ENCODE assay signal across 9 cellular contexts in genomic region chr10:72096115-72097000, GRCh38. TPM values are rescaled to one million over a fixed set of nuclear protein-coding genes. Genes with fewer than 3 reads are reported as not detected.
DNase-seq lines count a peak whose midpoint lies in the region; ATAC-seq, FAIRE-seq and TF ChIP-seq lines count a peak whose summit lies in the region.
"Had no signal": no experiment of that assay in that cellular context is flagged by ENCODE, and none has a peak within 500 bp of the region (broad histone marks: within the 10 kb centered on the region; RNA-seq: fewer than 3 reads in every experiment).

No MANE protein-coding gene starts in this region.

- TF ChIP-seq RAD21 in A549 (conservative IDR thresholded peaks at IDR 0.05 in 1 of 2, IDR thresholded peaks at IDR 0.05 in 1 of 2), result no peak
- peak; percentile 6 to 34 for TF ChIP-seq RAD21 in liver (IDR thresholded peaks at IDR 0.05)

- H3K4me3 Mint-ChIP-seq in GM23338, result no peak overlapping the region

- H3K27me3 Mint-ChIP-seq in GM23338 (ENCODE audit: insufficient read depth, low read depth, poor library complexity), result peaks cover 3% of the 10 kb centered on the region

- H4K20me1 ChIP-seq in GM23338 (replicated peaks; ENCODE audit: insufficient read depth), result no peaks in the 10 kb centered on the region

- peak overlapping the region; percentile 63 for H3K4me2 ChIP-seq in A549
- H3K4me2 ChIP-seq in GM23338, result no peak overlapping the region

- no peaks in the 10 kb centered on the region for H3K79me2 ChIP-seq in GM23338 (replicated peaks; ENCODE audit: insufficient read depth)

- no peak for TF ChIP-seq EP300 in A549 (IDR thresholded peaks at IDR 0.05)

- no peak overlapping the region for H3K4me3 ChIP-seq in A549
- no peak overlapping the region for H3K4me3 ChIP-seq in GM23338
- no peak overlapping the region for H3K4me3 ChIP-seq in liver (ENCODE audit: low read depth in 1 of 3, low read length in 3 of 3)
- no peak overlapping the region for H3K4me3 ChIP-seq in foreskin fibroblast (ENCODE audit: low read depth in 1 of 2, low read length in 2 of 2)

- peak overlapping the region; percentile 75 to 77 for H3K27ac ChIP-seq in A549
- H3K27ac ChIP-seq in GM23338 (ENCODE audit: low read depth), result no peak overlapping the region
- no peak overlapping the region for H3K27ac ChIP-seq in liver (ENCODE audit: low read depth in 1 of 2, low read length in 2 of 2)

- H3F3A ChIP-seq in GM23338 (replicated peaks; ENCODE audit: low read depth), result no peaks in the 10 kb centered on the region

- WGBS in A549 (ENCODE audit: missing lambda C conversion rate), result 70% methylated on average over 9 of the region's 9 CpGs
- 71% methylated on average over 9 of the region's 9 CpGs for WGBS in liver

- no peak for TF ChIP-seq POLR2A in A549 (IDR thresholded peaks at IDR 0.05; ENCODE audit: low read length)

- H3K9me3 Mint-ChIP-seq in GM23338, result no peaks in the 10 kb centered on the region

- H3K36me3 Mint-ChIP-seq in GM23338 (ENCODE audit: low read depth), result peaks cover 3% of the 10 kb centered on the region; the same call in 2 of the 3 replicates

- H3K36me3 ChIP-seq in GM23338 (ENCODE audit: insufficient read depth), result no peaks in the 10 kb centered on the region
- H3K36me3 ChIP-seq in liver (ENCODE audit: control insufficient read depth in 4 of 4, insufficient read depth in 3 of 4, low read depth in 1 of 4, low read length in 3 of 4), result peaks cover 0 to 5% (median 3%) of the 10 kb centered on the region in 4 donors

- CTCF ChIA-PET in A549 (lab: Yijun Ruan, JAX), result interaction anchor here (0.6 to 1.1 kb wide), 5 partner anchors 35 to 199 kb away, joined by 3 to 5 read pairs (median 3); no protein-coding TSS in a partner anchor

- ATAC-seq in A549 (peak in 1 of 2 experiments; percentile 27; a peak in 3 of 6 replicates), GM23338 (peak; percentile 78), GM21723 (IDR thresholded peaks at IDR 0.05; ENCODE audit: unreplicated experiment) (no peak), HG02623 (IDR thresholded peaks at IDR 0.05; ENCODE audit: unreplicated experiment) (no peak)

- peaks cover 2% of the 10 kb centered on the region; the same call in 2 of the 3 replicates for H3K4me1 Mint-ChIP-seq in GM23338

- POLR2A ChIA-PET in A549 (lab: Yijun Ruan, JAX), result interaction anchor here (0.7 kb wide), 1 partner anchor 224 kb away, joined by 4 read pairs; no protein-coding TSS in a partner anchor

- TF ChIP-seq CTCF in A549 (IDR thresholded peaks at IDR 0.05), result no peak
- TF ChIP-seq CTCF in GM23338 (conservative IDR thresholded peaks at IDR 0.05; ENCODE audit: low read depth in 2 of 2), result no peak
- no peak for TF ChIP-seq CTCF in liver (IDR thresholded peaks at IDR 0.05; ENCODE audit: low read depth, low read length, missing input control)
- TF ChIP-seq CTCF in foreskin fibroblast (IDR thresholded peaks at IDR 0.05; ENCODE audit: low read depth, low read length), result no peak

- no peak overlapping the region for H3K27ac Mint-ChIP-seq in GM23338

- peak overlapping the region in 1 of 2 donors; percentile 38 for H3K9ac ChIP-seq in liver (ENCODE audit: low read depth in 1 of 2, low read length in 2 of 2)

- no peaks in the 10 kb centered on the region for H3K9me2 ChIP-seq in GM23338 (ENCODE audit: insufficient read depth)

- H3K9me3 ChIP-seq in A549, result no peaks in the 10 kb centered on the region
- H3K9me3 ChIP-seq in liver (ENCODE audit: control insufficient read depth in 4 of 4, low read length in 3 of 4), result no peaks in the 10 kb centered on the region

- DNase-seq in A549 (ENCODE audit: low read depth in 1 of 2, low spot score in 1 of 2) (peak in 1 of 2 experiments; percentile 60), GM23338 (ENCODE audit: low spot score) (no peak), amniotic epithelial cell (ENCODE audit: low read depth) (peak; percentile 77), foreskin fibroblast (no peak), NCI-H146 (lab: John Stamatoyannopoulos, UW) (no peak)
- DNase-seq: MM.1S had no signal

- H3K4me1 ChIP-seq in A549 (peaks cover 57% of the 10 kb centered on the region), GM23338 (ENCODE audit: insufficient read depth) (no peaks in the 10 kb centered on the region), liver (ENCODE audit: control insufficient read depth in 4 of 4, insufficient read depth in 4 of 4, low read length in 3 of 4) (peaks cover 0 to 34% (median 25%) of the 10 kb centered on the region in 4 donors)

- no peak overlapping the region for H2AFZ ChIP-seq in GM23338

- FAIRE-seq in A549 (lab: Jason Lieb, UNC), result no peak

- H3K27me3 ChIP-seq in GM23338 (ENCODE audit: insufficient read depth) (no peaks in the 10 kb centered on the region), liver (ENCODE audit: control insufficient read depth in 4 of 4, insufficient read depth in 4 of 4, low read length in 3 of 4) (no peaks in the 10 kb centered on the region)

TF ChIP-seq in A549, 52 proteins besides CTCF, POLR2A, EP300 and RAD21 (continues in another document):
- no peak for TF ChIP-seq SMC3 (IDR thresholded peaks at IDR 0.05)
- TF ChIP-seq HOXB5 (CRISPR knock-in tag; IDR thresholded peaks at IDR 0.05), result no peak
- TF ChIP-seq BHLHE40 (IDR thresholded peaks at IDR 0.05; ENCODE audit: low read depth, low read length), result no peak
- no peak for TF ChIP-seq CHD2 (IDR thresholded peaks at IDR 0.05; ENCODE audit: low read length, partially characterized antibody)
- TF ChIP-seq FOXS1 (CRISPR knock-in tag; IDR thresholded peaks at IDR 0.05), result no peak
- no peak for TF ChIP-seq EHMT2 (IDR thresholded peaks at IDR 0.05; ENCODE audit: low read depth)

TF ChIP-seq in GM23338, 12 proteins besides CTCF, POLR2A, EP300 and RAD21 (continues in another document):
- TF ChIP-seq, protein P1, sequence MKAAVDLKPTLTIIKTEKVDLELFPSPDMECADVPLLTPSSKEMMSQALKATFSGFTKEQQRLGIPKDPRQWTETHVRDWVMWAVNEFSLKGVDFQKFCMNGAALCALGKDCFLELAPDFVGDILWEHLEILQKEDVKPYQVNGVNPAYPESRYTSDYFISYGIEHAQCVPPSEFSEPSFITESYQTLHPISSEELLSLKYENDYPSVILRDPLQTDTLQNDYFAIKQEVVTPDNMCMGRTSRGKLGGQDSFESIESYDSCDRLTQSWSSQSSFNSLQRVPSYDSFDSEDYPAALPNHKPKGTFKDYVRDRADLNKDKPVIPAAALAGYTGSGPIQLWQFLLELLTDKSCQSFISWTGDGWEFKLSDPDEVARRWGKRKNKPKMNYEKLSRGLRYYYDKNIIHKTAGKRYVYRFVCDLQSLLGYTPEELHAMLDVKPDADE (IDR thresholded peaks at IDR 0.05), result no peak

TF ChIP-seq in liver, 16 proteins besides CTCF, POLR2A, EP300 and RAD21 (continues in another document):
- peak in 1 of 2 donors; percentile 22 for TF ChIP-seq JUND (IDR thresholded peaks at IDR 0.05)
- TF ChIP-seq HNF4A (conservative IDR thresholded peaks at IDR 0.05), result peak; percentile 9 to 40
- TF ChIP-seq HNF4G (IDR thresholded peaks at IDR 0.05), result no peak
- TF ChIP-seq, protein P2, sequence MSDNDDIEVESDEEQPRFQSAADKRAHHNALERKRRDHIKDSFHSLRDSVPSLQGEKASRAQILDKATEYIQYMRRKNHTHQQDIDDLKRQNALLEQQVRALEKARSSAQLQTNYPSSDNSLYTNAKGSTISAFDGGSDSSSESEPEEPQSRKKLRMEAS (IDR thresholded peaks at IDR 0.05), result no peak
- no peak for TF ChIP-seq REST (IDR thresholded peaks at IDR 0.05)
- TF ChIP-seq SP1 (IDR thresholded peaks at IDR 0.05), result peak; percentile 10
- no peak for TF ChIP-seq YY1 (IDR thresholded peaks at IDR 0.05)

RNA-seq across cellular contexts. Expression of gene SPOCK2, which starts 8.0 kb away (rescaled TPM):
- 0.52 and 0.61 TPM in 2 replicates for polyA plus RNA-seq in A549 (2011; rRNA removed)
- polyA plus RNA-seq in A549 (2012; cell fraction: cytosol; rRNA removed), result 0.48 and 0.61 TPM in 2 replicates
- 4.0 and 4.8 TPM in 2 replicates for polyA plus RNA-seq in A549 (2012; cell fraction: nucleus; rRNA removed)
- 0.55 to 0.73 TPM (median 0.67 TPM) in 3 replicates for polyA plus RNA-seq in A549 (2017; fragmentation: RNase III; extraction: RNeasy Plus Mini Kit Qiagen cat#74134 plus additional on column Dnase treatment)
- 0.99 and 1.4 TPM in 2 replicates for polyA minus RNA-seq in A549 (2011; rRNA and poly(A)+ RNA removed)
- total RNA-seq in GM23338 (2014; rRNA removed; shearing (Covaris generic)), result 2.6 and 3.6 TPM in 2 replicates
- 1.2 and 1.3 TPM in 2 replicates for polyA plus RNA-seq in GM23338 (2016; fragmentation: Nextera tagmentation; extraction: Ambion mirVana)
- total RNA-seq in liver, result 1 to 10 TPM in 1 of 2 donors, under 1 TPM in 1; 0.51 to 1.7 TPM
- polyA plus RNA-seq in liver, result under 1 TPM; 0.36 to 0.76 TPM

Comparison
In these comparisons a context has a peak if more than half of its experiments do, and no peak if none do; other contexts are left out.
1. H3K27ac ChIP-seq: peak in A549 (2 of 2); none in GM23338 (single experiment) and liver (0 of 2).